ENCODE assay signal across 9 cellular contexts in the genomic region with DNA sequence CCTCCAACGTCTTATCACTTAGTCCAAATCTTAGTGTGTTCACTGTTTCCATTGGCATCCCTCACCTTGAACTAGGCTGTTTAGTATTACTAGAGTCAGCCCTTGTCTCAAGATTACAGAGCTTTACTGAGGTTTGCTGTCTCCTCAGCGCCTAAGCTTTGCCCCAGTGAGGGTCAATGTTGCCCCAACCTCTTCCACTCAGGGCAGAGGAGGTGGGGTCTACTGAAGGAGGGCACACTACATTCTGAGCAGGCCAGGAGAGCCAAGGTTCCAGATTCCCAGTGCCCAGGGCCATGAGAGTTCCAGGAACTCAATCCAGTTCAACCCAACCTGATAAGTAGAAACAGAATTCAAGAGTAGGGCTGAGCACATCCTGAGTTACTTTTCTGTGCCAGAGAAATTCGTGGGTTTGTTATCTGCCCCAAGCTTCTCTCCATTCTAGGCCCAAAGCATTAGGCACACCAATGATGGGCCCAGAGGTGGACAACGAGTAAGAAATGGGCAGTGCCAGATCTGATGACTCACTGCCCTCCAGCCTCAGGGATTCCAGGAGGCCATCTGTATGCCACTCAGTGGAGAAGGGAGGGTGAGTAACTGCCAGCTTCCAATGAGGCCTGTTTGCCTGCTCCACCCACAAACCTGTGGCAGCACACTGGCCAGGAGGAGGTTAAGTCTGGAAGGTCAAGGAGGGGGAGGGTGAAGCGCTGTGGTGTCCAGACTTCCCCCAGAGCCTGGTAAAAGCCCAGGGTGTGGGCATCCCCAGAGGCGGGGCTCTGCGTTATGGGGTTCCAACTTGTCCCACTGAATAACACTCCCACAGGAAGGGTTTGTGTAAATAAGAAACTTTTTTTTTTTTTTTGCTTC. TPM values are rescaled to one million over a fixed set of nuclear protein-coding genes. Genes with fewer than 3 reads are reported as not detected.
DNase-seq lines count a peak whose midpoint lies in the region; ATAC-seq and TF ChIP-seq lines count a peak whose summit lies in the region.
"Had no signal": no experiment of that assay in that cellular context is flagged by ENCODE, and none has a peak within 500 bp of the region (broad histone marks: within the 10 kb centered on the region; RNA-seq: fewer than 3 reads in every experiment).

No MANE protein-coding gene starts in this region.

- DNase-seq in COLO829 (ENCODE audit: low spot score) (peak; percentile 95), neural progenitor cell (ENCODE audit: low spot score) (no peak), mesothelial cell of epicardium (ENCODE audit: low spot score in 2 of 2, unreplicated experiment in 2 of 2) (no peak)
- DNase-seq: naive B cell had no signal

- no peak overlapping the region for H3K4me3 ChIP-seq in neural progenitor cell

- no peaks in the 10 kb centered on the region for H3K9me3 ChIP-seq in neural progenitor cell (ENCODE audit: low read depth)

- H3K4me1 Mint-ChIP-seq in neural progenitor cell (peaks cover 22% of the 10 kb centered on the region), mesothelial cell of epicardium (peaks cover 9% of the 10 kb centered on the region)

- no peak for TF ChIP-seq CTCF in neural progenitor cell (IDR thresholded peaks at IDR 0.05)
- no peak for TF ChIP-seq CTCF in mesothelial cell of epicardium (IDR thresholded peaks at IDR 0.05; ENCODE audit: unreplicated experiment)

- no peaks in the 10 kb centered on the region for H3K9me3 Mint-ChIP-seq in neural progenitor cell
- no peaks in the 10 kb centered on the region for H3K9me3 Mint-ChIP-seq in mesothelial cell of epicardium
- H3K9me3 Mint-ChIP-seq: naive B cell had no signal

- H3K27me3 ChIP-seq in neural progenitor cell = peaks cover 22% of the 10 kb centered on the region

- H3K4me3 Mint-ChIP-seq in neural progenitor cell (peak overlapping the region; percentile 27), mesothelial cell of epicardium (no peak overlapping the region)

- H3K36me3 Mint-ChIP-seq in neural progenitor cell = peaks cover 37% of the 10 kb centered on the region
- peaks cover 41% of the 10 kb centered on the region for H3K36me3 Mint-ChIP-seq in mesothelial cell of epicardium

- no peak overlapping the region for H3K27ac ChIP-seq in neural progenitor cell

- peaks cover 24% of the 10 kb centered on the region for H4K20me1 ChIP-seq in neural progenitor cell (ENCODE audit: low read depth)

- peaks cover 11% of the 10 kb centered on the region for H3K4me1 ChIP-seq in neural progenitor cell

- H3K27ac Mint-ChIP-seq in neural progenitor cell (no peak overlapping the region), mesothelial cell of epicardium (no peak overlapping the region)

- H3K27me3 Mint-ChIP-seq in neural progenitor cell (ENCODE audit: insufficient read depth, low read depth) = peaks cover 13% of the 10 kb centered on the region
- H3K27me3 Mint-ChIP-seq in mesothelial cell of epicardium (ENCODE audit: low read depth) = peaks cover 9% of the 10 kb centered on the region

- H3K9ac ChIP-seq in neural progenitor cell = no peak overlapping the region

- H2AFZ ChIP-seq in neural progenitor cell (replicated peaks) = no peak overlapping the region

- no peaks in the 10 kb centered on the region for H3K36me3 ChIP-seq in neural progenitor cell

- ATAC-seq in esophagus mucosa = peak; percentile 78
- ATAC-seq in GM21576 (IDR thresholded peaks at IDR 0.05; ENCODE audit: unreplicated experiment) = no peak
- no peak for ATAC-seq in GM21367 (IDR thresholded peaks at IDR 0.05; ENCODE audit: unreplicated experiment)
- no peak for ATAC-seq in GM18873 (IDR thresholded peaks at IDR 0.05; ENCODE audit: low FRiP score, unreplicated experiment)

- H3K79me2 ChIP-seq in neural progenitor cell (ENCODE audit: low read depth) = no peaks in the 10 kb centered on the region

- no peak overlapping the region for H3K4me2 ChIP-seq in neural progenitor cell

- H3F3A ChIP-seq in neural progenitor cell (ENCODE audit: low read depth) = peaks cover 33% of the 10 kb centered on the region

TF ChIP-seq in PFSK-1, 5 proteins besides CTCF, POLR2A, EP300 and RAD21:
- TF ChIP-seq, protein P1, sequence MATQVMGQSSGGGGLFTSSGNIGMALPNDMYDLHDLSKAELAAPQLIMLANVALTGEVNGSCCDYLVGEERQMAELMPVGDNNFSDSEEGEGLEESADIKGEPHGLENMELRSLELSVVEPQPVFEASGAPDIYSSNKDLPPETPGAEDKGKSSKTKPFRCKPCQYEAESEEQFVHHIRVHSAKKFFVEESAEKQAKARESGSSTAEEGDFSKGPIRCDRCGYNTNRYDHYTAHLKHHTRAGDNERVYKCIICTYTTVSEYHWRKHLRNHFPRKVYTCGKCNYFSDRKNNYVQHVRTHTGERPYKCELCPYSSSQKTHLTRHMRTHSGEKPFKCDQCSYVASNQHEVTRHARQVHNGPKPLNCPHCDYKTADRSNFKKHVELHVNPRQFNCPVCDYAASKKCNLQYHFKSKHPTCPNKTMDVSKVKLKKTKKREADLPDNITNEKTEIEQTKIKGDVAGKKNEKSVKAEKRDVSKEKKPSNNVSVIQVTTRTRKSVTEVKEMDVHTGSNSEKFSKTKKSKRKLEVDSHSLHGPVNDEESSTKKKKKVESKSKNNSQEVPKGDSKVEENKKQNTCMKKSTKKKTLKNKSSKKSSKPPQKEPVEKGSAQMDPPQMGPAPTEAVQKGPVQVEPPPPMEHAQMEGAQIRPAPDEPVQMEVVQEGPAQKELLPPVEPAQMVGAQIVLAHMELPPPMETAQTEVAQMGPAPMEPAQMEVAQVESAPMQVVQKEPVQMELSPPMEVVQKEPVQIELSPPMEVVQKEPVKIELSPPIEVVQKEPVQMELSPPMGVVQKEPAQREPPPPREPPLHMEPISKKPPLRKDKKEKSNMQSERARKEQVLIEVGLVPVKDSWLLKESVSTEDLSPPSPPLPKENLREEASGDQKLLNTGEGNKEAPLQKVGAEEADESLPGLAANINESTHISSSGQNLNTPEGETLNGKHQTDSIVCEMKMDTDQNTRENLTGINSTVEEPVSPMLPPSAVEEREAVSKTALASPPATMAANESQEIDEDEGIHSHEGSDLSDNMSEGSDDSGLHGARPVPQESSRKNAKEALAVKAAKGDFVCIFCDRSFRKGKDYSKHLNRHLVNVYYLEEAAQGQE (IDR thresholded peaks at IDR 0.05; ENCODE audit: insufficient read depth in 1 of 2, low read depth in 2 of 2, low read length in 2 of 2) = no peak
- TF ChIP-seq FOXP2 (optimal IDR thresholded peaks at IDR 0.05; ENCODE audit: borderline replicate concordance, extremely low read depth, extremely low read length, insufficient read depth) = no peak
- no peak for TF ChIP-seq SIN3A (IDR thresholded peaks at IDR 0.05; ENCODE audit: borderline replicate concordance, insufficient read depth, low read length)
- TF ChIP-seq TAF1 (IDR thresholded peaks at IDR 0.05; ENCODE audit: borderline replicate concordance, insufficient read depth, low read length) = 0 out of 2 replicates have a peak, but pooled peaks have one; percentile 26
- TF ChIP-seq POLR2AphosphoS5 (IDR thresholded peaks at IDR 0.05; ENCODE audit: low read depth, low read length) = no peak; the same call in 1 of the 2 replicates

RNA-seq across cellular contexts. Expression of a gene that starts 8.2 kb away (rescaled TPM):
- 57.4 TPM for polyA plus RNA-seq in PFSK-1 (2012; ENCODE audit: insufficient read length, low read depth)
- total RNA-seq in esophagus mucosa = 7.3 TPM
- 12.8 and 19.6 TPM in 2 replicates for total RNA-seq in neural progenitor cell (ENCODE audit: low replicate concordance)
- total RNA-seq in mesothelial cell of epicardium = 30.6 to 33.7 TPM (median 33.4 TPM) in 3 replicates

RNA-seq across cellular contexts. Expression of a gene that starts 9.5 kb away (rescaled TPM):
- polyA plus RNA-seq in PFSK-1 (2012; ENCODE audit: insufficient read length, low read depth) = 86.0 TPM
- total RNA-seq in esophagus mucosa (49.6 TPM), neural progenitor cell (ENCODE audit: low replicate concordance) (3.4 and 22.8 TPM in 2 replicates), mesothelial cell of epicardium (35.9 to 38.2 TPM (median 37.8 TPM) in 3 replicates)

RNA-seq across cellular contexts. Expression of a gene that starts 14.3 kb away (rescaled TPM):
- polyA plus RNA-seq in PFSK-1 (2012; ENCODE audit: insufficient read length, low read depth) = 9.6 TPM
- not detected for total RNA-seq in esophagus mucosa
- total RNA-seq in neural progenitor cell (ENCODE audit: low replicate concordance) = 1.6 TPM in 1 of 2 replicates, not detected in the other
- 2.0 to 2.3 TPM (median 2.1 TPM) in 3 replicates for total RNA-seq in mesothelial cell of epicardium

RNA-seq across cellular contexts. Expression of a gene that starts 15.0 kb away (rescaled TPM):
- polyA plus RNA-seq in PFSK-1 (2012; ENCODE audit: insufficient read length, low read depth) = 78.9 TPM
- 1.3 TPM for total RNA-seq in esophagus mucosa
- total RNA-seq in neural progenitor cell (ENCODE audit: low replicate concordance) = 15.1 and 29.7 TPM in 2 replicates
- total RNA-seq in mesothelial cell of epicardium = 20.5 to 23.1 TPM (median 20.9 TPM) in 3 replicates

RNA-seq across cellular contexts. Expression of a gene that starts 57.8 kb away (rescaled TPM):
- 270 TPM for polyA plus RNA-seq in PFSK-1 (2012; ENCODE audit: insufficient read length, low read depth)
- total RNA-seq in esophagus mucosa (44.4 TPM), neural progenitor cell (ENCODE audit: low replicate concordance) (45.7 and 74.9 TPM in 2 replicates), mesothelial cell of epicardium (35.0 to 42.9 TPM (median 38.4 TPM) in 3 replicates)
